In genomic region chr18:45567123-45567522, GRCh38 we compare ENCODE assay signal across 15 cellular contexts. TPM values are rescaled to one million over a fixed set of nuclear protein-coding genes. Genes with fewer than 3 reads are reported as not detected.
DNase-seq lines count a peak whose midpoint lies in the region; ATAC-seq and TF ChIP-seq lines count a peak whose summit lies in the region.
"Had no signal": no experiment of that assay in that cellular context is flagged by ENCODE, and none has a peak within 500 bp of the region (broad histone marks: within the 10 kb centered on the region; RNA-seq: fewer than 3 reads in every experiment).

No MANE protein-coding gene starts in this region.

- TF ChIP-seq CTCF in mammary epithelial cell (conservative IDR thresholded peaks at IDR 0.05 in 1 of 2, IDR thresholded peaks at IDR 0.05 in 1 of 2; ENCODE audit: extremely low read depth in 1 of 2, insufficient read depth in 1 of 2, low read depth in 1 of 2, low read length in 2 of 2) (no peak), breast epithelium (IDR thresholded peaks at IDR 0.05) (no peak), fibroblast of the aortic adventitia (IDR thresholded peaks at IDR 0.05; ENCODE audit: insufficient read depth, low read length) (no peak), mesothelial cell of epicardium (IDR thresholded peaks at IDR 0.05; ENCODE audit: unreplicated experiment) (no peak)

- dilution Hi-C loops in mammary epithelial cell (cut with HindIII; ENCODE audit: low sequenced_read_pairs), result no loop called here

- no peak overlapping the region for H3K4me3 Mint-ChIP-seq in mesothelial cell of epicardium
- H3K4me3 Mint-ChIP-seq: activated naive CD8-positive, alpha-beta T cell treated with anti-CD3 and anti-CD28 coated beads, Interleukin-2, amount 50 U/mL, for 24 hours had no signal

- no peaks in the 10 kb centered on the region for H4K20me1 ChIP-seq in mammary epithelial cell (ENCODE audit: insufficient read depth, low read length)

- no peaks in the 10 kb centered on the region for H3K36me3 Mint-ChIP-seq in mesothelial cell of epicardium

- WGBS in mammary epithelial cell (ENCODE audit: low coverage, missing lambda C conversion rate), result 64% methylated on average over 3 of the region's 3 CpGs
- 49 to 52% methylated on average over 3 of the region's 3 CpGs for WGBS in aorta, 2 donors

- peak; percentile 36 for ATAC-seq in aorta (ENCODE audit: low FRiP score)
- ATAC-seq: activated naive CD8-positive, alpha-beta T cell treated with anti-CD3 and anti-CD28 coated beads, Interleukin-2, amount 50 U/mL, for 24 hours; Panc1 had no signal

- no peaks in the 10 kb centered on the region for H3K79me2 ChIP-seq in mammary epithelial cell (ENCODE audit: insufficient read depth, low read length)

- H3K9me3 ChIP-seq in mammary epithelial cell (replicated peaks; ENCODE audit: insufficient read depth, low read length) (no peaks in the 10 kb centered on the region), breast epithelium (peaks cover 0 to 5% of the 10 kb centered on the region in 2 donors), aorta (ENCODE audit: control insufficient read depth, low read length) (no peaks in the 10 kb centered on the region)
- H3K9me3 ChIP-seq: testis had no signal

- BruUV-seq in mammary epithelial cell (replicated peaks; lab: Mats Ljungman, UMichigan), result no TSS peak

- H3K4me3 ChIP-seq in mammary epithelial cell (replicated peaks in 1 of 3; ENCODE audit: insufficient read depth in 1 of 3, low read depth in 2 of 3, low read length in 3 of 3) (no peak overlapping the region), breast epithelium (peak overlapping the region in 1 of 3 donors; percentile 8), fibroblast of the aortic adventitia (ENCODE audit: low read depth, low read length) (no peak overlapping the region), aorta (ENCODE audit: low read length in 2 of 2) (no peak overlapping the region)
- H3K4me3 ChIP-seq: testis had no signal

- in situ Hi-C loops in mammary epithelial cell (cut with MboI; ENCODE audit: low sequenced_read_pairs in 2 of 2), result no loop called here

- no peaks in the 10 kb centered on the region for H3K27me3 ChIP-seq in mammary epithelial cell (ENCODE audit: insufficient read depth, low read length)
- H3K27me3 ChIP-seq in breast epithelium, result no peaks in the 10 kb centered on the region
- no peaks in the 10 kb centered on the region for H3K27me3 ChIP-seq in aorta (ENCODE audit: control insufficient read depth in 1 of 2, insufficient read depth in 2 of 2, low read length in 1 of 2)
- H3K27me3 ChIP-seq: testis had no signal

- H3K4me1 ChIP-seq in mammary epithelial cell (ENCODE audit: insufficient read depth, low read length), result peaks cover 21% of the 10 kb centered on the region
- H3K4me1 ChIP-seq in breast epithelium, result no peaks in the 10 kb centered on the region
- H3K4me1 ChIP-seq in aorta (ENCODE audit: control insufficient read depth in 1 of 2, insufficient read depth in 2 of 2, low read length in 2 of 2), result no peaks in the 10 kb centered on the region

- H3K36me3 ChIP-seq in mammary epithelial cell (ENCODE audit: insufficient read depth, low read length), result no peaks in the 10 kb centered on the region
- no peaks in the 10 kb centered on the region for H3K36me3 ChIP-seq in breast epithelium
- H3K36me3 ChIP-seq in aorta (ENCODE audit: control insufficient read depth in 1 of 2, insufficient read depth in 2 of 2, low read length in 1 of 2), result no peaks in the 10 kb centered on the region

- intact Hi-C loops in mammary epithelial cell (cut with micrococcal nuclease) (loop anchor here (5.0 kb wide), 1 partner anchor 990 kb away; no protein-coding TSS in a partner anchor), breast epithelium (cut with DNase I; ENCODE audit: low total_unique reads) (loop anchor here (5.0 kb wide), 1 partner anchor 1750 kb away; no protein-coding TSS in a partner anchor), aorta (cut with DNase I) (no loop called here)

- H3K4me2 ChIP-seq in mammary epithelial cell (ENCODE audit: insufficient read depth, low read depth, low read length), result peak overlapping the region; percentile 72

- H3K4me1 Mint-ChIP-seq in mesothelial cell of epicardium, result peaks cover 83% of the 10 kb centered on the region
- H3K4me1 Mint-ChIP-seq: activated naive CD8-positive, alpha-beta T cell treated with anti-CD3 and anti-CD28 coated beads, Interleukin-2, amount 50 U/mL, for 24 hours had no signal

- peaks cover 8% of the 10 kb centered on the region for H3K9me3 Mint-ChIP-seq in mesothelial cell of epicardium
- H3K9me3 Mint-ChIP-seq: activated naive CD8-positive, alpha-beta T cell treated with anti-CD3 and anti-CD28 coated beads, Interleukin-2, amount 50 U/mL, for 24 hours had no signal

- DNase-seq in mammary epithelial cell (no peak), breast epithelium (ENCODE audit: low spot score in 2 of 2) (no peak), fibroblast of the aortic adventitia (ENCODE audit: low read depth) (peak; percentile 78), mesothelial cell of epicardium (ENCODE audit: low spot score in 2 of 2, unreplicated experiment in 2 of 2) (no peak), aorta (peak in 1 of 2 donors; percentile 54), NCI-H748 treated with DMSO at 0.1 percent for 48 hours (lab: John Stamatoyannopoulos, UW) (no peak), NCI-H1105 (lab: John Stamatoyannopoulos, UW) (no peak)
- DNase-seq in activated CD4-positive, alpha-beta T cell treated with anti-CD3 and anti-CD28 coated beads for 48 hours, result no peak
- DNase-seq: activated CD8-positive, alpha-beta memory T cell treated with anti-CD3 and anti-CD28 coated beads, Interleukin-2, amount 50 U/mL, for 48 hours; activated naive CD8-positive, alpha-beta T cell treated with anti-CD3 and anti-CD28 coated beads, Interleukin-2, amount 50 U/mL, for 24 hours; hippocampal formation; small intestine; testis had no signal

- H3K27ac ChIP-seq in mammary epithelial cell (ENCODE audit: insufficient read depth, low read depth, low read length) (peak overlapping the region; percentile 50), breast epithelium (peak overlapping the region in 1 of 2 donors; percentile 28), aorta (ENCODE audit: low read depth in 1 of 2, low read length in 2 of 2) (no peak overlapping the region)
- H3K27ac ChIP-seq: 22Rv1, testis had no signal

- H2AFZ ChIP-seq in mammary epithelial cell (ENCODE audit: low read depth, low read length), result peak overlapping the region; percentile 73

- H3K9ac ChIP-seq in mammary epithelial cell (ENCODE audit: insufficient read depth, low read length), result no peak overlapping the region

- no peaks in the 10 kb centered on the region for H3K27me3 Mint-ChIP-seq in mesothelial cell of epicardium (ENCODE audit: low read depth)
- H3K27me3 Mint-ChIP-seq: activated naive CD8-positive, alpha-beta T cell treated with anti-CD3 and anti-CD28 coated beads, Interleukin-2, amount 50 U/mL, for 24 hours had no signal

- CTCF ChIA-PET in mammary epithelial cell (lab: Charles Lee; ENCODE audit: low non-redundant PET), result no interaction called here

- TF ChIP-seq POLR2A in breast epithelium (IDR thresholded peaks at IDR 0.05), result no peak

- H3K27ac Mint-ChIP-seq in mesothelial cell of epicardium, result peak overlapping the region; percentile 77
- H3K27ac Mint-ChIP-seq: activated naive CD8-positive, alpha-beta T cell treated with anti-CD3 and anti-CD28 coated beads, Interleukin-2, amount 50 U/mL, for 24 hours had no signal

RNA-seq across cellular contexts. Expression of gene SLC14A2, which starts 48.2 kb away (rescaled TPM):
- total RNA-seq in mammary epithelial cell (not detected), breast epithelium (1 to 10 TPM in 1 of 3 donors, not detected in 2; 2.1 TPM), fibroblast of the aortic adventitia (ENCODE audit: low replicate concordance) (0.16 TPM in 1 of 2 replicates, not detected in the other), mesothelial cell of epicardium (0.11 to 0.29 TPM in 2 of 3 replicates, not detected in the other), aorta (under 1 TPM in 1 of 2 donors, not detected in 1; 0.54 TPM)
- polyA plus RNA-seq in mammary epithelial cell (0.02 TPM), aorta (under 1 TPM; 0.10 to 0.13 TPM)
- polyA minus RNA-seq in mammary epithelial cell, result not detected

Comparison
In these comparisons a context has a peak if more than half of its experiments do, and no peak if none do; other contexts are left out.
1. intact Hi-C loops: an anchor here in mammary epithelial cell (5.0 kb wide) and breast epithelium (5.0 kb wide); none called in aorta.